13 cellular contexts compared by ENCODE assay signal in genomic region chr12:53326460-53327185, GRCh38. TPM values are rescaled to one million over a fixed set of nuclear protein-coding genes. Genes with fewer than 3 reads are reported as not detected.
DNase-seq lines count a peak whose midpoint lies in the region; TF ChIP-seq lines count a peak whose summit lies in the region.
"Had no signal": no experiment of that assay in that cellular context is flagged by ENCODE, and none has a peak within 500 bp of the region (broad histone marks: within the 10 kb centered on the region; RNA-seq: fewer than 3 reads in every experiment).

No MANE protein-coding gene starts in this region.

- H3K4me1 Mint-ChIP-seq in activated naive CD8-positive, alpha-beta T cell (ENCODE audit: low read depth) = peaks cover 24% of the 10 kb centered on the region
- peaks cover 17% of the 10 kb centered on the region for H3K4me1 Mint-ChIP-seq in mesothelial cell of epicardium

- no peaks in the 10 kb centered on the region for H4K20me1 ChIP-seq in BLaER1 treated with 17β-estradiol and CSF1 and Interleukin-3, amounts not matched to agents 10 nM and 100 nM

- no peaks in the 10 kb centered on the region for H3K36me3 ChIP-seq in BLaER1 treated with 17β-estradiol and CSF1 and Interleukin-3, amounts not matched to agents 10 nM and 100 nM
- H3K36me3 ChIP-seq in ES-I3 (ENCODE audit: insufficient read depth, low read length) = no peaks in the 10 kb centered on the region

- peaks cover 24 to 35% (median 28%) of the 10 kb centered on the region in 10 experiments for H3K4me1 ChIP-seq in BLaER1 treated with 17β-estradiol and CSF1 and Interleukin-3, amounts not matched to agents 10 nM and 100 nM
- H3K4me1 ChIP-seq in ES-I3 (ENCODE audit: insufficient read depth, low read length) = peaks cover 4% of the 10 kb centered on the region; the same call in 1 of the 2 replicates
- H3K4me1 ChIP-seq: foreskin keratinocyte had no signal

- H3K27ac Mint-ChIP-seq in activated naive CD8-positive, alpha-beta T cell = peak overlapping the region; percentile 76
- no peak overlapping the region for H3K27ac Mint-ChIP-seq in mesothelial cell of epicardium

- peak overlapping the region in 6 of 10 experiments; percentile 64 to 76 (median 72); a peak in 6 of 20 replicates for H3K4me3 ChIP-seq in BLaER1 treated with 17β-estradiol and CSF1 and Interleukin-3, amounts not matched to agents 10 nM and 100 nM

- H3K27me3 ChIP-seq in BLaER1 treated with 17β-estradiol and CSF1 and Interleukin-3, amounts not matched to agents 10 nM and 100 nM = peaks cover 16 to 26% (median 19%) of the 10 kb centered on the region in 11 experiments

- no peak for TF ChIP-seq CTCF in mesothelial cell of epicardium (IDR thresholded peaks at IDR 0.05; ENCODE audit: unreplicated experiment)

- peak overlapping the region in 2 of 11 experiments; percentile 77 to 87; a peak in 1 of 22 replicates for H3K9ac ChIP-seq in BLaER1 treated with 17β-estradiol and CSF1 and Interleukin-3, amounts not matched to agents 10 nM and 100 nM
- peak overlapping the region; percentile 48; the same call in 1 of the 2 replicates for H3K9ac ChIP-seq in ES-I3 (ENCODE audit: low read depth, low read length)

- no peaks in the 10 kb centered on the region for H3K27me3 Mint-ChIP-seq in activated naive CD8-positive, alpha-beta T cell
- peaks cover 28% of the 10 kb centered on the region for H3K27me3 Mint-ChIP-seq in mesothelial cell of epicardium (ENCODE audit: low read depth)

- H3K4me2 ChIP-seq in BLaER1 treated with 17β-estradiol and CSF1 and Interleukin-3, amounts not matched to agents 10 nM and 100 nM = peak overlapping the region; percentile 81 to 99 (median 93); a peak in 19 of 22 replicates

- no peaks in the 10 kb centered on the region for H3K9me3 ChIP-seq in BLaER1 treated with 17β-estradiol and CSF1 and Interleukin-3, amounts not matched to agents 10 nM and 100 nM (replicated peaks in 1 of 11)
- H3K9me3 ChIP-seq in ES-I3 (ENCODE audit: control insufficient read depth, insufficient read depth, low read length) = no peaks in the 10 kb centered on the region

- H3K9me3 Mint-ChIP-seq in activated naive CD8-positive, alpha-beta T cell (ENCODE audit: low read depth) = no peaks in the 10 kb centered on the region
- no peaks in the 10 kb centered on the region for H3K9me3 Mint-ChIP-seq in mesothelial cell of epicardium

- DNase-seq in mesothelial cell of epicardium (ENCODE audit: low spot score in 2 of 2, unreplicated experiment in 2 of 2) (no peak), activated gamma-delta T cell treated with Interleukin-2 at 50 U/mL for 16 hours (no peak), ureter (ENCODE audit: low spot score) (no peak), NOMO-1 treated with dmso at 0.1 percent for 144 hours (lab: John Stamatoyannopoulos, UW; ENCODE audit: unreplicated experiment) (no peak), SIG-M5 treated with dmso at 0.1 percent for 504 hours (lab: John Stamatoyannopoulos, UW; ENCODE audit: unreplicated experiment) (no peak)
- DNase-seq: foreskin keratinocyte, NCI-H1436 had no signal

- no peaks in the 10 kb centered on the region for H3K36me3 Mint-ChIP-seq in activated naive CD8-positive, alpha-beta T cell
- H3K36me3 Mint-ChIP-seq in mesothelial cell of epicardium = no peaks in the 10 kb centered on the region

- peak overlapping the region; percentile 81 for H3K4me3 Mint-ChIP-seq in activated naive CD8-positive, alpha-beta T cell
- peak overlapping the region; percentile 65 for H3K4me3 Mint-ChIP-seq in mesothelial cell of epicardium

- H3K27ac ChIP-seq in BLaER1 treated with 17β-estradiol and CSF1 and Interleukin-3, amounts not matched to agents 10 nM and 100 nM = no peak overlapping the region
- H3K27ac ChIP-seq: foreskin keratinocyte had no signal

RNA-seq across cellular contexts. Expression of gene AAAS, which starts 5.2 kb away (rescaled TPM):
- total RNA-seq in mesothelial cell of epicardium (77.2 to 85.4 TPM (median 84.8 TPM) in 3 replicates), ureter (44.1 TPM)

RNA-seq across cellular contexts. Expression of gene SP7, which starts 9.5 kb away (rescaled TPM):
- total RNA-seq in mesothelial cell of epicardium (0.27 to 0.62 TPM (median 0.47 TPM) in 3 replicates), ureter (not detected)
- total RNA-seq: foreskin keratinocyte; liver; renal cortical epithelial cell; T-helper 1 cell treated with Interleukin-12 subunit alpha and Interleukin-12 subunit beta and Interleukin-4 antibody, amounts not matched to agents 30 ng/mL and 1 ng/mL, for 36 hours had no signal

RNA-seq across cellular contexts. Expression of gene MYG1, which starts 27.1 kb away (rescaled TPM):
- total RNA-seq in mesothelial cell of epicardium = 50.1 to 55.9 TPM (median 53.8 TPM) in 3 replicates
- total RNA-seq in ureter = 50.0 TPM

RNA-seq across cellular contexts. Expression of gene PFDN5, which starts 31.3 kb away (rescaled TPM):
- total RNA-seq in mesothelial cell of epicardium (328 to 339 TPM (median 338 TPM) in 3 replicates), ureter (468 TPM)

RNA-seq across cellular contexts. Expression of gene SP1, which starts 53.4 kb away (rescaled TPM):
- total RNA-seq in mesothelial cell of epicardium (112 to 120 TPM (median 116 TPM) in 3 replicates), ureter (104 TPM)
